Comparison of ENCODE assay signal across 21 cellular contexts in the genomic region with DNA sequence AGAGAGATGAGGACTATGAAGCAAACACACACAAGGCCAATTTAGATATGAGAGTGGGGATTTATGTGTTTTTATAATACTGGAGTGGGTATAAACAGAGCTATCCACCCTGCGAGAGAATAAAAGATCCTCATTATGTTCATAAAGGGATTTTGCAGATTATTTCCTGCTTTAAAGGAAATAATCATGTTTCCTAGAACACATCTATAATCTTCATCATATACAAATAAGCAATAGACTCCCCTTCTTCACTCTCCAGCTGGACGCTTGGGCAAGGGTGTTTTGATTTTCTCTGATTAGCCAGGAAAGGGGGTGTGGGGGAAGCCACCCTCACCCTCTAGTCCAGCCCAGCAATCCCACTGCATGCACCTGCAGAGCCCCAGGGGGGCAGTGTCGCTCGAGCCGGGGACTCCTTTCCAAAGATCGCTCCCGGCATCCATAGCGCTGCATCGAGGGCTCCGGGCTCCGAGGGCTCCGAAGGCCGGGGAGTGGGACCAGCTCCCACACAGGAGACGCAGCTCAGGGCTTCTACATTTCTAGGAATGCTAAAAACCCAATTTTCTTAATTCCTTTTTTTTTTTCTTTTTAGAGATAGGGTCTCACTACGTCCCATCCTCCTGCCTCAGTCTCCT. TPM values are rescaled to one million over a fixed set of nuclear protein-coding genes. Genes with fewer than 3 reads are reported as not detected.
DNase-seq lines count a peak whose midpoint lies in the region; ATAC-seq and TF ChIP-seq lines count a peak whose summit lies in the region.
"Had no signal": no experiment of that assay in that cellular context is flagged by ENCODE, and none has a peak within 500 bp of the region (broad histone marks: within the 10 kb centered on the region; RNA-seq: fewer than 3 reads in every experiment).

No MANE protein-coding gene starts in this region.

- H3K36me3 Mint-ChIP-seq in GM23338 (ENCODE audit: low read depth) (no peaks in the 10 kb centered on the region), chondrocyte (ENCODE audit: low read depth) (no peaks in the 10 kb centered on the region), nephron progenitor cell (ENCODE audit: low read depth) (peaks cover 15% of the 10 kb centered on the region)
- H3K36me3 Mint-ChIP-seq: activated naive CD4-positive, alpha-beta T cell treated with anti-CD3 and anti-CD28 coated beads, Interleukin-2, amount 50 U/mL, for 72 hours had no signal

- peak; percentile 84 for ATAC-seq in GM23338
- no peak for ATAC-seq in GM21723 (IDR thresholded peaks at IDR 0.05; ENCODE audit: unreplicated experiment)
- ATAC-seq: activated CD8-positive, alpha-beta T cell treated with anti-CD3 and anti-CD28 coated beads for 36 hours; activated naive CD4-positive, alpha-beta T cell treated with anti-CD3 and anti-CD28 coated beads, Interleukin-2, amount 50 U/mL, for 72 hours; PC-3 had no signal

- H3K36me3 ChIP-seq in GM23338 (ENCODE audit: insufficient read depth) = no peaks in the 10 kb centered on the region

- no peaks in the 10 kb centered on the region for H3F3A ChIP-seq in GM23338 (replicated peaks; ENCODE audit: low read depth)

- H3K27me3 ChIP-seq in GM23338 (ENCODE audit: insufficient read depth) = no peaks in the 10 kb centered on the region

- H3K27me3 Mint-ChIP-seq in GM23338 (ENCODE audit: insufficient read depth, low read depth, poor library complexity) = peaks cover 3% of the 10 kb centered on the region
- H3K27me3 Mint-ChIP-seq in chondrocyte (ENCODE audit: low read depth) = no peaks in the 10 kb centered on the region
- H3K27me3 Mint-ChIP-seq in nephron progenitor cell (ENCODE audit: low read depth, poor library complexity) = no peaks in the 10 kb centered on the region
- H3K27me3 Mint-ChIP-seq: activated CD8-positive, alpha-beta T cell treated with anti-CD3 and anti-CD28 coated beads for 36 hours; CD4-positive, alpha-beta T cell had no signal

- H4K20me1 ChIP-seq in GM23338 (replicated peaks; ENCODE audit: insufficient read depth) = peaks cover 56% of the 10 kb centered on the region

- peak overlapping the region; percentile 42; the same call in 1 of the 2 replicates for H3K27ac ChIP-seq in GM23338 (ENCODE audit: low read depth)
- H3K27ac ChIP-seq: psoas muscle had no signal

- DNase-seq in GM23338 (ENCODE audit: low spot score) (peak; percentile 72), NCI-H1092 (lab: John Stamatoyannopoulos, UW) (peak; percentile 62), chondrocyte (ENCODE audit: low spot score) (peak; percentile 46), nephron progenitor cell (peak; percentile 20), NOMO-1 treated with DMSO at 0.1 percent for 48 hours (lab: John Stamatoyannopoulos, UW; ENCODE audit: unreplicated experiment) (no peak), NCI-H2196 treated with DMSO at 0.1 percent for 48 hours (lab: John Stamatoyannopoulos, UW; ENCODE audit: unreplicated experiment) (no peak)
- no peak for DNase-seq in activated effector memory CD4-positive, alpha-beta T cell treated with anti-CD3 and anti-CD28 coated beads, Interleukin-2, amount 50 U/mL, for 16 hours
- DNase-seq: ACHN; activated CD8-positive, alpha-beta T cell treated with anti-CD3 and anti-CD28 coated beads for 36 hours; activated T-cell treated with anti-CD3 and anti-CD28 coated beads, Interleukin-2, amount 50 U/mL, for 48 hours; CD4-positive, alpha-beta T cell; GOT3; MM.1S; NCI-H187 treated with DMSO at 0.1 percent for 48 hours; PC-3; psoas muscle; SIG-M5; stimulated activated CD4-positive, alpha-beta T cell treated with anti-CD3 and anti-CD28 coated beads, Interleukin-4, amount 100 ng/mL, for 24 hours had no signal

- no peak overlapping the region for H3K4me2 ChIP-seq in GM23338

- no peak overlapping the region for H3K4me3 ChIP-seq in GM23338
- H3K4me3 ChIP-seq: psoas muscle had no signal

- peaks cover 20% of the 10 kb centered on the region for H3K4me1 ChIP-seq in GM23338 (ENCODE audit: insufficient read depth)

- H2AFZ ChIP-seq in GM23338 = no peak overlapping the region

- H3K9me3 Mint-ChIP-seq in GM23338 = no peaks in the 10 kb centered on the region
- H3K9me3 Mint-ChIP-seq in chondrocyte (ENCODE audit: low read depth) = no peaks in the 10 kb centered on the region
- peaks cover 5% of the 10 kb centered on the region for H3K9me3 Mint-ChIP-seq in nephron progenitor cell
- H3K9me3 Mint-ChIP-seq: activated CD8-positive, alpha-beta T cell treated with anti-CD3 and anti-CD28 coated beads for 36 hours; T-helper 2 cell treated with Interferon-gamma antibody and Interleukin-4, amounts not matched to agents 5 μg/mL and 100 μg/mL, for 36 hours had no signal

- H3K9me2 ChIP-seq in GM23338 (ENCODE audit: insufficient read depth) = no peaks in the 10 kb centered on the region

- H3K27ac Mint-ChIP-seq in GM23338 (0 out of 2 replicates have a peak overlapping the region, but pooled peaks have one; percentile 51), chondrocyte (ENCODE audit: unreplicated experiment) (peak overlapping the region; percentile 22), nephron progenitor cell (peak overlapping the region; percentile 53)
- H3K27ac Mint-ChIP-seq: activated CD8-positive, alpha-beta T cell treated with anti-CD3 and anti-CD28 coated beads for 36 hours; activated naive CD4-positive, alpha-beta T cell treated with anti-CD3 and anti-CD28 coated beads, Interleukin-2, amount 50 U/mL, for 72 hours; CD4-positive, alpha-beta T cell; T-helper 2 cell treated with Interferon-gamma antibody and Interleukin-4, amounts not matched to agents 5 μg/mL and 100 μg/mL, for 36 hours had no signal

- peaks cover 29% of the 10 kb centered on the region for H3K4me1 Mint-ChIP-seq in GM23338
- peaks cover 38% of the 10 kb centered on the region for H3K4me1 Mint-ChIP-seq in chondrocyte (ENCODE audit: low read depth)
- peaks cover 46% of the 10 kb centered on the region for H3K4me1 Mint-ChIP-seq in nephron progenitor cell

- peak; percentile 28 to 42; a peak in 3 of 4 replicates for TF ChIP-seq CTCF in GM23338 (conservative IDR thresholded peaks at IDR 0.05; ENCODE audit: low read depth in 2 of 2)
- no peak for TF ChIP-seq CTCF in chondrocyte (IDR thresholded peaks at IDR 0.05)
- no peak for TF ChIP-seq CTCF in nephron progenitor cell (IDR thresholded peaks at IDR 0.05)

- H3K79me2 ChIP-seq in GM23338 (replicated peaks; ENCODE audit: insufficient read depth) = peaks cover 99% of the 10 kb centered on the region

- H3K4me3 Mint-ChIP-seq in GM23338 (no peak overlapping the region), chondrocyte (ENCODE audit: unreplicated experiment) (no peak overlapping the region), nephron progenitor cell (no peak overlapping the region)
- H3K4me3 Mint-ChIP-seq: activated CD8-positive, alpha-beta T cell treated with anti-CD3 and anti-CD28 coated beads for 36 hours; CD4-positive, alpha-beta T cell; T-helper 2 cell treated with Interferon-gamma antibody and Interleukin-4, amounts not matched to agents 5 μg/mL and 100 μg/mL, for 36 hours had no signal

TF ChIP-seq in GM23338, 12 proteins besides CTCF, POLR2A, EP300 and RAD21 (continues in another document):
- TF ChIP-seq, protein P1, sequence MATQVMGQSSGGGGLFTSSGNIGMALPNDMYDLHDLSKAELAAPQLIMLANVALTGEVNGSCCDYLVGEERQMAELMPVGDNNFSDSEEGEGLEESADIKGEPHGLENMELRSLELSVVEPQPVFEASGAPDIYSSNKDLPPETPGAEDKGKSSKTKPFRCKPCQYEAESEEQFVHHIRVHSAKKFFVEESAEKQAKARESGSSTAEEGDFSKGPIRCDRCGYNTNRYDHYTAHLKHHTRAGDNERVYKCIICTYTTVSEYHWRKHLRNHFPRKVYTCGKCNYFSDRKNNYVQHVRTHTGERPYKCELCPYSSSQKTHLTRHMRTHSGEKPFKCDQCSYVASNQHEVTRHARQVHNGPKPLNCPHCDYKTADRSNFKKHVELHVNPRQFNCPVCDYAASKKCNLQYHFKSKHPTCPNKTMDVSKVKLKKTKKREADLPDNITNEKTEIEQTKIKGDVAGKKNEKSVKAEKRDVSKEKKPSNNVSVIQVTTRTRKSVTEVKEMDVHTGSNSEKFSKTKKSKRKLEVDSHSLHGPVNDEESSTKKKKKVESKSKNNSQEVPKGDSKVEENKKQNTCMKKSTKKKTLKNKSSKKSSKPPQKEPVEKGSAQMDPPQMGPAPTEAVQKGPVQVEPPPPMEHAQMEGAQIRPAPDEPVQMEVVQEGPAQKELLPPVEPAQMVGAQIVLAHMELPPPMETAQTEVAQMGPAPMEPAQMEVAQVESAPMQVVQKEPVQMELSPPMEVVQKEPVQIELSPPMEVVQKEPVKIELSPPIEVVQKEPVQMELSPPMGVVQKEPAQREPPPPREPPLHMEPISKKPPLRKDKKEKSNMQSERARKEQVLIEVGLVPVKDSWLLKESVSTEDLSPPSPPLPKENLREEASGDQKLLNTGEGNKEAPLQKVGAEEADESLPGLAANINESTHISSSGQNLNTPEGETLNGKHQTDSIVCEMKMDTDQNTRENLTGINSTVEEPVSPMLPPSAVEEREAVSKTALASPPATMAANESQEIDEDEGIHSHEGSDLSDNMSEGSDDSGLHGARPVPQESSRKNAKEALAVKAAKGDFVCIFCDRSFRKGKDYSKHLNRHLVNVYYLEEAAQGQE (IDR thresholded peaks at IDR 0.05; ENCODE audit: unreplicated experiment) = no peak
- TF ChIP-seq ZNF114 (CRISPR knock-in tag; IDR thresholded peaks at IDR 0.05) = no peak
- TF ChIP-seq CREB1 (CRISPR knock-in tag; IDR thresholded peaks at IDR 0.05; ENCODE audit: low read depth) = no peak

RNA-seq across cellular contexts. Expression of a gene that starts 38.6 kb away (rescaled TPM):
- total RNA-seq in GM23338 (2014; rRNA removed; shearing (Covaris generic)) = 21.4 and 25.4 TPM in 2 replicates
- 10.5 and 11.3 TPM in 2 replicates for polyA plus RNA-seq in GM23338 (2016; fragmentation: Nextera tagmentation; extraction: Ambion mirVana)
- 58.1 to 104 TPM (median 100 TPM) in 3 replicates for total RNA-seq in chondrocyte

Comparison
In these comparisons a context has a peak if more than half of its experiments do, and no peak if none do; other contexts are left out.
1. DNase-seq: peak in GM23338 (single experiment), NCI-H1092 (single experiment), chondrocyte (single experiment) and nephron progenitor cell (single experiment); none in NOMO-1 treated with DMSO at 0.1 percent for 48 hours (single experiment), activated effector memory CD4-positive, alpha-beta T cell treated with anti-CD3 and anti-CD28 coated beads, Interleukin-2, amount 50 U/mL, for 16 hours (single experiment) and NCI-H2196 treated with DMSO at 0.1 percent for 48 hours (single experiment).
2. CTCF ChIP-seq: peak in GM23338 (2 of 2); none in chondrocyte (single experiment) and nephron progenitor cell (single experiment).
3. Peak in every context shown above with its lines, with median percentiles within 50 percentile points of each other: H3K27ac Mint-ChIP-seq.